26 cellular contexts compared by ENCODE assay signal in genomic region chr7:46168671-46169383, GRCh38.
DNase-seq lines count a peak whose midpoint lies in the region; ATAC-seq, FAIRE-seq and TF ChIP-seq lines count a peak whose summit lies in the region.
"Had no signal": no experiment of that assay in that cellular context is flagged by ENCODE, and none has a peak within 500 bp of the region (broad histone marks: within the 10 kb centered on the region; RNA-seq: fewer than 3 reads in every experiment).

No MANE protein-coding gene starts in this region.

- TF ChIP-seq CTCF in bronchial epithelial cell (IDR thresholded peaks at IDR 0.05; ENCODE audit: insufficient read depth, low read length, severe bottlenecking) (no peak), GM20000 (IDR thresholded peaks at IDR 0.05; ENCODE audit: extremely low read depth, missing control alignments) (no peak)

- no peaks in the 10 kb centered on the region for H3K36me3 Mint-ChIP-seq in activated T-helper 2 cell treated with anti-CD3 and anti-CD28 coated beads, Interferon-gamma antibody, Interleukin-2, Interleukin-4, amounts not matched to agents 10 μg/mL and 5 μg/mL and 100 μg/mL, durations not matched to agents 14 hours and 24 hours and 36 hours (ENCODE audit: low read depth)
- H3K36me3 Mint-ChIP-seq in activated CD8-positive, alpha-beta memory T cell treated with anti-CD3 and anti-CD28 coated beads, Interleukin-2, amount 10 ng/mL, durations not matched to agents 7 days and 5 days, result no peaks in the 10 kb centered on the region
- H3K36me3 Mint-ChIP-seq: activated naive CD8-positive, alpha-beta T cell treated with anti-CD3 and anti-CD28 coated beads for 36 hours; memory B cell had no signal

- CTCF ChIA-PET in activated CD8-positive, alpha-beta memory T cell treated with anti-CD3 and anti-CD28 coated beads, Interleukin-2, amount 10 ng/mL, durations not matched to agents 7 days and 5 days (lab: Charles Lee), result no interaction called here

- H3K27me3 Mint-ChIP-seq in activated T-helper 2 cell treated with anti-CD3 and anti-CD28 coated beads, Interferon-gamma antibody, Interleukin-2, Interleukin-4, amounts not matched to agents 10 μg/mL and 5 μg/mL and 100 μg/mL, durations not matched to agents 14 hours and 24 hours and 36 hours (ENCODE audit: low read depth), result no peaks in the 10 kb centered on the region
- no peaks in the 10 kb centered on the region for H3K27me3 Mint-ChIP-seq in activated CD8-positive, alpha-beta memory T cell treated with anti-CD3 and anti-CD28 coated beads, Interleukin-2, amount 10 ng/mL, durations not matched to agents 7 days and 5 days
- H3K27me3 Mint-ChIP-seq: activated naive CD8-positive, alpha-beta T cell treated with anti-CD3 and anti-CD28 coated beads for 36 hours had no signal

- FAIRE-seq in bronchial epithelial cell (lab: Jason Lieb, UNC), result peak; percentile 18
- FAIRE-seq: A204.1, GM12892, HepG2 had no signal

- DNase-seq in ACHN (peak; percentile 22), LHCN-M2 (ENCODE audit: low read depth) (peak; percentile 81), bronchial epithelial cell (ENCODE audit: low read depth) (peak; percentile 79), kidney tubule cell (ENCODE audit: low spot score) (peak; percentile 96), GM20000 (ENCODE audit: low spot score) (no peak)
- no peak for DNase-seq in activated T-helper 2 cell treated with anti-CD3 and anti-CD28 coated beads, Interferon-gamma antibody, Interleukin-2, Interleukin-4, amounts not matched to agents 10 μg/mL and 5 μg/mL and 100 μg/mL, durations not matched to agents 14 hours and 24 hours and 36 hours (ENCODE audit: low spot score)
- DNase-seq in activated CD8-positive, alpha-beta memory T cell treated with anti-CD3 and anti-CD28 coated beads, Interleukin-2, amount 10 ng/mL, durations not matched to agents 7 days and 5 days, result no peak
- DNase-seq: activated CD4-positive, alpha-beta T cell treated with anti-CD3 and anti-CD28 coated beads, Interleukin-2, amount 50 U/mL, for 4 hours; activated CD4-positive, CD25-positive, alpha-beta regulatory T cell; activated effector memory CD4-positive, alpha-beta T cell treated with Interleukin-2 at 50 U/mL for 16 hours; activated naive CD8-positive, alpha-beta T cell treated with anti-CD3 and anti-CD28 coated beads for 36 hours; effector CD4-positive, alpha-beta T cell; HCEC 1CT; left cardiac atrium; NCI-H1105 treated with DMSO at 0.1 percent for 48 hours; NCI-H2081; NCI-H345; NCI-H82; psoas muscle; SHP77; upper lobe of left lung had no signal

- no peaks in the 10 kb centered on the region for H3K27me3 ChIP-seq in bronchial epithelial cell (ENCODE audit: control insufficient read depth, insufficient read depth, low read length)
- H3K27me3 ChIP-seq: upper lobe of left lung had no signal

- no peaks in the 10 kb centered on the region for H3K36me3 ChIP-seq in bronchial epithelial cell (ENCODE audit: control insufficient read depth, insufficient read depth, low read length)
- H3K36me3 ChIP-seq: upper lobe of left lung had no signal

- ATAC-seq in GM18858 (IDR thresholded peaks at IDR 0.05; ENCODE audit: unreplicated experiment), result no peak
- ATAC-seq in activated CD8-positive, alpha-beta memory T cell treated with anti-CD3 and anti-CD28 coated beads, Interleukin-2, amount 10 ng/mL, durations not matched to agents 7 days and 5 days, result no peak
- ATAC-seq: HepG2, psoas muscle had no signal

- H3K4me3 ChIP-seq in bronchial epithelial cell (ENCODE audit: low read depth, low read length), result no peak overlapping the region
- H3K4me3 ChIP-seq: psoas muscle, upper lobe of left lung had no signal

- no peaks in the 10 kb centered on the region for H3K9me3 Mint-ChIP-seq in activated T-helper 2 cell treated with anti-CD3 and anti-CD28 coated beads, Interferon-gamma antibody, Interleukin-2, Interleukin-4, amounts not matched to agents 10 μg/mL and 5 μg/mL and 100 μg/mL, durations not matched to agents 14 hours and 24 hours and 36 hours
- H3K9me3 Mint-ChIP-seq in activated CD8-positive, alpha-beta memory T cell treated with anti-CD3 and anti-CD28 coated beads, Interleukin-2, amount 10 ng/mL, durations not matched to agents 7 days and 5 days (ENCODE audit: low read depth), result no peaks in the 10 kb centered on the region
- H3K9me3 Mint-ChIP-seq: activated naive CD8-positive, alpha-beta T cell treated with anti-CD3 and anti-CD28 coated beads for 36 hours; memory B cell had no signal

- no peaks in the 10 kb centered on the region for H3K4me1 Mint-ChIP-seq in activated T-helper 2 cell treated with anti-CD3 and anti-CD28 coated beads, Interferon-gamma antibody, Interleukin-2, Interleukin-4, amounts not matched to agents 10 μg/mL and 5 μg/mL and 100 μg/mL, durations not matched to agents 14 hours and 24 hours and 36 hours (ENCODE audit: low read depth)
- H3K4me1 Mint-ChIP-seq in activated CD8-positive, alpha-beta memory T cell treated with anti-CD3 and anti-CD28 coated beads, Interleukin-2, amount 10 ng/mL, durations not matched to agents 7 days and 5 days, result no peaks in the 10 kb centered on the region
- H3K4me1 Mint-ChIP-seq: activated naive CD8-positive, alpha-beta T cell treated with anti-CD3 and anti-CD28 coated beads for 36 hours; memory B cell had no signal

- no peak overlapping the region for H3K4me3 Mint-ChIP-seq in activated T-helper 2 cell treated with anti-CD3 and anti-CD28 coated beads, Interferon-gamma antibody, Interleukin-2, Interleukin-4, amounts not matched to agents 10 μg/mL and 5 μg/mL and 100 μg/mL, durations not matched to agents 14 hours and 24 hours and 36 hours (ENCODE audit: low read depth)
- no peak overlapping the region for H3K4me3 Mint-ChIP-seq in activated CD8-positive, alpha-beta memory T cell treated with anti-CD3 and anti-CD28 coated beads, Interleukin-2, amount 10 ng/mL, durations not matched to agents 7 days and 5 days
- H3K4me3 Mint-ChIP-seq: activated naive CD8-positive, alpha-beta T cell treated with anti-CD3 and anti-CD28 coated beads for 36 hours; memory B cell had no signal

- no peak overlapping the region for H3K27ac Mint-ChIP-seq in activated T-helper 2 cell treated with anti-CD3 and anti-CD28 coated beads, Interferon-gamma antibody, Interleukin-2, Interleukin-4, amounts not matched to agents 10 μg/mL and 5 μg/mL and 100 μg/mL, durations not matched to agents 14 hours and 24 hours and 36 hours
- H3K27ac Mint-ChIP-seq in activated CD8-positive, alpha-beta memory T cell treated with anti-CD3 and anti-CD28 coated beads, Interleukin-2, amount 10 ng/mL, durations not matched to agents 7 days and 5 days, result no peak overlapping the region
- H3K27ac Mint-ChIP-seq: activated naive CD8-positive, alpha-beta T cell treated with anti-CD3 and anti-CD28 coated beads for 36 hours; memory B cell had no signal

- intact Hi-C loops in activated T-helper 2 cell treated with anti-CD3 and anti-CD28 coated beads, Interferon-gamma antibody, Interleukin-2, Interleukin-4, amounts not matched to agents 10 μg/mL and 5 μg/mL and 100 μg/mL, durations not matched to agents 14 hours and 24 hours and 36 hours (cut with micrococcal nuclease), result no loop called here

- in situ Hi-C loops in ACHN (cut with HindIII; ENCODE audit: low pct_ligation_motif_present, low pct_unique_long_range_greater_than_20kb, low sequenced_read_pairs), result no loop called here

Comparison
In these comparisons a context has a peak if more than half of its experiments do, and no peak if none do; other contexts are left out.
1. DNase-seq: peak in ACHN (single experiment), LHCN-M2 (single experiment), bronchial epithelial cell (single experiment) and kidney tubule cell (single experiment); none in GM20000 (single experiment), activated T-helper 2 cell treated with anti-CD3 and anti-CD28 coated beads, Interferon-gamma antibody, Interleukin-2, Interleukin-4, amounts not matched to agents 10 μg/mL and 5 μg/mL and 100 μg/mL, durations not matched to agents 14 hours and 24 hours and 36 hours (single experiment) and activated CD8-positive, alpha-beta memory T cell treated with anti-CD3 and anti-CD28 coated beads, Interleukin-2, amount 10 ng/mL, durations not matched to agents 7 days and 5 days (single experiment).